Comparison of ENCODE assay signal across 31 cellular contexts in the genomic region with DNA sequence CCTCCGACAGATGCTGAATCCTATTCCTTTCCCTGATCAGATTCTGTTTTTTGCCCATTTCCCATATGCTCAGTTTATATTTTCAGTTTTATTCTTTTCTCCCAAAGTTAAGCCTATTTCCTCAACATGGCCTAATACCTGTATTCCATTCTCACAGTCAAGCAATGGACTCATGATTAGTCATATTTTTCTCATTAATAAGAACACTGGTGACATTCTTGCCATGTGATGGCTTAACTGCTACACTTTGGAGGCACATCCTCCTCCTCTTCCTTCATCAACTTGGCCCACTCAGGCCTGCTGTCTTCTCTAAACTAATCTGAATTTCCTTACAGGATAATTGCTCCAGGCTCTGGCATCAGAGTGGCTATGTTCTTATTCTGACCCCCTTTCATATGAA.
DNase-seq lines count a peak whose midpoint lies in the region; FAIRE-seq and TF ChIP-seq lines count a peak whose summit lies in the region.
"Had no signal": no experiment of that assay in that cellular context is flagged by ENCODE, and none has a peak within 500 bp of the region (broad histone marks: within the 10 kb centered on the region; RNA-seq: fewer than 3 reads in every experiment).

No MANE protein-coding gene starts in this region.

- H3K9me1 ChIP-seq in keratinocyte (ENCODE audit: control insufficient read depth, extremely low read depth, insufficient read depth, low read length): no peaks in the 10 kb centered on the region

- no peak overlapping the region for H3K27ac Mint-ChIP-seq in MCF 10A (ENCODE audit: low read depth, unreplicated experiment)
- H3K27ac Mint-ChIP-seq in osteocyte (ENCODE audit: unreplicated experiment): no peak overlapping the region
- H3K27ac Mint-ChIP-seq: activated naive CD4-positive, alpha-beta T cell treated with anti-CD3 and anti-CD28 coated beads, Interleukin-2, amount 50 U/mL, for 24 hours; naive thymus-derived CD4-positive, alpha-beta T cell; stimulated activated memory B cell treated with anti-CD40 and anti-IgM and Interleukin-4, amounts not matched to agents 10 μg/mL and 1 μg/mL and 100 μg/mL, for 72 hours; type B pancreatic cell had no signal

- H3K27me3 ChIP-seq in mammary epithelial cell (ENCODE audit: insufficient read depth, low read length): no peaks in the 10 kb centered on the region
- no peaks in the 10 kb centered on the region for H3K27me3 ChIP-seq in SJSA1 (replicated peaks)
- no peaks in the 10 kb centered on the region for H3K27me3 ChIP-seq in keratinocyte (ENCODE audit: control insufficient read depth, extremely low read depth, insufficient read depth, low read length)
- H3K27me3 ChIP-seq: brain microvascular endothelial cell had no signal

- H3K4me3 ChIP-seq in mammary epithelial cell (replicated peaks in 1 of 3; ENCODE audit: insufficient read depth in 1 of 3, low read depth in 2 of 3, low read length in 3 of 3) (no peak overlapping the region), SJSA1 (no peak overlapping the region), keratinocyte (ENCODE audit: control insufficient read depth in 2 of 3, extremely low read depth in 1 of 3, insufficient read depth in 2 of 3, low read depth in 1 of 3, low read length in 3 of 3) (no peak overlapping the region)

- no peaks in the 10 kb centered on the region for H3K9me3 ChIP-seq in mammary epithelial cell (replicated peaks; ENCODE audit: insufficient read depth, low read length)
- no peaks in the 10 kb centered on the region for H3K9me3 ChIP-seq in SJSA1 (replicated peaks)
- no peaks in the 10 kb centered on the region for H3K9me3 ChIP-seq in keratinocyte (ENCODE audit: control insufficient read depth, low read depth, low read length)

- no TSS peak for BruUV-seq in mammary epithelial cell (replicated peaks; lab: Mats Ljungman, UMichigan)
- BruUV-seq in MCF 10A (replicated peaks; lab: Mats Ljungman, UMichigan): no TSS peak

- H3K36me3 Mint-ChIP-seq in MCF 10A (ENCODE audit: insufficient read depth, unreplicated experiment) (no peaks in the 10 kb centered on the region), osteocyte (ENCODE audit: unreplicated experiment) (no peaks in the 10 kb centered on the region)
- H3K36me3 Mint-ChIP-seq: activated naive CD4-positive, alpha-beta T cell treated with anti-CD3 and anti-CD28 coated beads, Interleukin-2, amount 50 U/mL, for 24 hours; naive thymus-derived CD4-positive, alpha-beta T cell; stimulated activated memory B cell treated with anti-CD40 and anti-IgM and Interleukin-4, amounts not matched to agents 10 μg/mL and 1 μg/mL and 100 μg/mL, for 72 hours; type B pancreatic cell had no signal

- peaks cover 10% of the 10 kb centered on the region for H3K4me1 Mint-ChIP-seq in MCF 10A (ENCODE audit: insufficient read depth, unreplicated experiment)
- H3K4me1 Mint-ChIP-seq in osteocyte (ENCODE audit: unreplicated experiment): peaks cover 8% of the 10 kb centered on the region
- H3K4me1 Mint-ChIP-seq: activated naive CD4-positive, alpha-beta T cell treated with anti-CD3 and anti-CD28 coated beads, Interleukin-2, amount 50 U/mL, for 24 hours; naive thymus-derived CD4-positive, alpha-beta T cell; stimulated activated memory B cell treated with anti-CD40 and anti-IgM and Interleukin-4, amounts not matched to agents 10 μg/mL and 1 μg/mL and 100 μg/mL, for 72 hours had no signal

- no peaks in the 10 kb centered on the region for H3K36me3 ChIP-seq in mammary epithelial cell (ENCODE audit: insufficient read depth, low read length)
- no peaks in the 10 kb centered on the region for H3K36me3 ChIP-seq in SJSA1
- no peaks in the 10 kb centered on the region for H3K36me3 ChIP-seq in keratinocyte (ENCODE audit: control insufficient read depth in 2 of 2, extremely low read depth in 1 of 2, insufficient read depth in 2 of 2, low read length in 2 of 2)
- H3K36me3 ChIP-seq: brain microvascular endothelial cell had no signal

- FAIRE-seq in keratinocyte (lab: Jason Lieb, UNC): peak; percentile 83
- FAIRE-seq: H1, islet of Langerhans had no signal

- no peak overlapping the region for H3K4me3 Mint-ChIP-seq in MCF 10A (ENCODE audit: unreplicated experiment)
- no peak overlapping the region for H3K4me3 Mint-ChIP-seq in osteocyte (ENCODE audit: unreplicated experiment)
- H3K4me3 Mint-ChIP-seq: activated naive CD4-positive, alpha-beta T cell treated with anti-CD3 and anti-CD28 coated beads, Interleukin-2, amount 50 U/mL, for 24 hours; naive thymus-derived CD4-positive, alpha-beta T cell; stimulated activated memory B cell treated with anti-CD40 and anti-IgM and Interleukin-4, amounts not matched to agents 10 μg/mL and 1 μg/mL and 100 μg/mL, for 72 hours; type B pancreatic cell had no signal

- in situ Hi-C loops in mammary epithelial cell (cut with MboI; ENCODE audit: low sequenced_read_pairs in 2 of 2): no loop called here

- H3K79me2 ChIP-seq in mammary epithelial cell (ENCODE audit: insufficient read depth, low read length) (no peaks in the 10 kb centered on the region), keratinocyte (ENCODE audit: control insufficient read depth, insufficient read depth, low read length) (no peaks in the 10 kb centered on the region)

- intact Hi-C loops in mammary epithelial cell (cut with micrococcal nuclease): loop anchor here (1.0 to 5.0 kb wide), 4 partner anchors 15 to 719 kb away; a partner anchor contains a TSS
- intact Hi-C loops in MCF 10A (cut with micrococcal nuclease): no loop called here

- H3K4me2 ChIP-seq in mammary epithelial cell (ENCODE audit: insufficient read depth, low read depth, low read length) (no peak overlapping the region), keratinocyte (ENCODE audit: control insufficient read depth, extremely low read depth, insufficient read depth, low read depth, low read length) (no peak overlapping the region)

- H3K4me1 ChIP-seq in mammary epithelial cell (ENCODE audit: insufficient read depth, low read length) (peaks cover 46% of the 10 kb centered on the region), SJSA1 (replicated peaks) (peaks cover 50% of the 10 kb centered on the region), keratinocyte (ENCODE audit: control insufficient read depth, extremely low read depth, insufficient read depth, low read length) (peaks cover 43% of the 10 kb centered on the region)

- DNase-seq in mammary epithelial cell: peak; percentile 58
- no peak for DNase-seq in MCF 10A (ENCODE audit: unreplicated experiment)
- DNase-seq in SJSA1 (ENCODE audit: low read depth in 1 of 2, low spot score in 2 of 2): no peak
- DNase-seq in keratinocyte (ENCODE audit: low read depth, low spot score): no peak
- no peak for DNase-seq in islet precursor cell
- DNase-seq in iPS-NIHi7 (ENCODE audit: extremely low spot score): no peak
- DNase-seq in osteocyte (ENCODE audit: extremely low spot score, unreplicated experiment): no peak
- DNase-seq in HEK293T (ENCODE audit: extremely low spot score): no peak
- DNase-seq: 8988T; activated CD4-positive, alpha-beta T cell treated with anti-CD3 and anti-CD28 coated beads for 48 hours; activated CD8-positive, alpha-beta memory T cell treated with anti-CD3 and anti-CD28 coated beads for 24 hours; activated T-cell treated with anti-CD3 and anti-CD28 coated beads for 4 hours; amniotic stem cell; brain microvascular endothelial cell; DMS79 treated with DMSO at 0.1 percent for 48 hours; glutamatergic neuron; midbrain; naive thymus-derived CD4-positive, alpha-beta T cell; NCI-H1436; NCI-H2081; NCI-H524 treated with DMSO at 0.1 percent for 48 hours; nucleus accumbens; SIG-M5; stimulated activated CD4-positive, alpha-beta T cell treated with anti-CD3 and anti-CD28 coated beads, Interleukin-15, amount 100 ng/mL, for 24 hours; substantia nigra; T-helper 9 cell had no signal

- H4K20me1 ChIP-seq in mammary epithelial cell (ENCODE audit: insufficient read depth, low read length) (no peaks in the 10 kb centered on the region), keratinocyte (ENCODE audit: control insufficient read depth, extremely low read depth, insufficient read depth, low read length) (no peaks in the 10 kb centered on the region)

- H3K9me3 Mint-ChIP-seq in MCF 10A (ENCODE audit: unreplicated experiment) (no peaks in the 10 kb centered on the region), osteocyte (ENCODE audit: unreplicated experiment) (no peaks in the 10 kb centered on the region)
- H3K9me3 Mint-ChIP-seq: activated naive CD4-positive, alpha-beta T cell treated with anti-CD3 and anti-CD28 coated beads, Interleukin-2, amount 50 U/mL, for 24 hours; type B pancreatic cell had no signal

- POLR2A ChIA-PET in MCF 10A (lab: Yijun Ruan, JAX): interaction anchor here (0.7 to 1.2 kb wide), 3 partner anchors 15 to 41 kb away, joined by 3 to 4 read pairs (median 3); no protein-coding TSS in a partner anchor
- POLR2A ChIA-PET in HEK293T (lab: Yijun Ruan, JAX): no interaction called here

- H3K9ac ChIP-seq in mammary epithelial cell (ENCODE audit: insufficient read depth, low read length): peak overlapping the region; percentile 36
- H3K9ac ChIP-seq in keratinocyte (ENCODE audit: control insufficient read depth, extremely low read depth, insufficient read depth, low read length): no peak overlapping the region

- H3K27me3 Mint-ChIP-seq in MCF 10A (ENCODE audit: insufficient read depth, unreplicated experiment) (no peaks in the 10 kb centered on the region), osteocyte (ENCODE audit: unreplicated experiment) (no peaks in the 10 kb centered on the region)
- H3K27me3 Mint-ChIP-seq: stimulated activated memory B cell treated with anti-CD40 and anti-IgM and Interleukin-4, amounts not matched to agents 10 μg/mL and 1 μg/mL and 100 μg/mL, for 72 hours; type B pancreatic cell had no signal

- dilution Hi-C loops in mammary epithelial cell (cut with HindIII; ENCODE audit: low sequenced_read_pairs) (no loop called here), keratinocyte (cut with MboI; ENCODE audit: extremely low pct_ligation_motif_present, low sequenced_read_pairs) (no loop called here)

- peak overlapping the region; percentile 31 for H2AFZ ChIP-seq in mammary epithelial cell (ENCODE audit: low read depth, low read length)
- H2AFZ ChIP-seq in keratinocyte (ENCODE audit: control insufficient read depth, low read length): no peak overlapping the region

- peak overlapping the region; percentile 94 for H3K27ac ChIP-seq in mammary epithelial cell (ENCODE audit: insufficient read depth, low read depth, low read length)
- peak overlapping the region; percentile 85 for H3K27ac ChIP-seq in SJSA1
- H3K27ac ChIP-seq in keratinocyte (ENCODE audit: control insufficient read depth, insufficient read depth, low read length): peak overlapping the region; percentile 68

- CTCF ChIA-PET in mammary epithelial cell (lab: Charles Lee; ENCODE audit: low non-redundant PET) (no interaction called here), MCF 10A (lab: Yijun Ruan, JAX) (no interaction called here), HEK293T (lab: Yijun Ruan, JAX) (no interaction called here)

- WGBS in mammary epithelial cell (ENCODE audit: low coverage, missing lambda C conversion rate): 100% methylated on average over 1 of the region's 1 CpG

- TF ChIP-seq CTCF in mammary epithelial cell (conservative IDR thresholded peaks at IDR 0.05 in 1 of 2, IDR thresholded peaks at IDR 0.05 in 1 of 2; ENCODE audit: extremely low read depth in 1 of 2, insufficient read depth in 1 of 2, low read depth in 1 of 2, low read length in 2 of 2) (no peak), MCF 10A (IDR thresholded peaks at IDR 0.05; ENCODE audit: unreplicated experiment) (no peak), keratinocyte (optimal IDR thresholded peaks at IDR 0.05 in 1 of 3, IDR thresholded peaks at IDR 0.05 in 1 of 3, conservative IDR thresholded peaks at IDR 0.05 in 1 of 3; ENCODE audit: extremely low read depth in 1 of 3, insufficient read depth in 2 of 3, low read length in 3 of 3) (no peak), osteocyte (IDR thresholded peaks at IDR 0.05) (no peak)
